Comparison of ENCODE assay signal across 6 cellular contexts in the genomic region with DNA sequence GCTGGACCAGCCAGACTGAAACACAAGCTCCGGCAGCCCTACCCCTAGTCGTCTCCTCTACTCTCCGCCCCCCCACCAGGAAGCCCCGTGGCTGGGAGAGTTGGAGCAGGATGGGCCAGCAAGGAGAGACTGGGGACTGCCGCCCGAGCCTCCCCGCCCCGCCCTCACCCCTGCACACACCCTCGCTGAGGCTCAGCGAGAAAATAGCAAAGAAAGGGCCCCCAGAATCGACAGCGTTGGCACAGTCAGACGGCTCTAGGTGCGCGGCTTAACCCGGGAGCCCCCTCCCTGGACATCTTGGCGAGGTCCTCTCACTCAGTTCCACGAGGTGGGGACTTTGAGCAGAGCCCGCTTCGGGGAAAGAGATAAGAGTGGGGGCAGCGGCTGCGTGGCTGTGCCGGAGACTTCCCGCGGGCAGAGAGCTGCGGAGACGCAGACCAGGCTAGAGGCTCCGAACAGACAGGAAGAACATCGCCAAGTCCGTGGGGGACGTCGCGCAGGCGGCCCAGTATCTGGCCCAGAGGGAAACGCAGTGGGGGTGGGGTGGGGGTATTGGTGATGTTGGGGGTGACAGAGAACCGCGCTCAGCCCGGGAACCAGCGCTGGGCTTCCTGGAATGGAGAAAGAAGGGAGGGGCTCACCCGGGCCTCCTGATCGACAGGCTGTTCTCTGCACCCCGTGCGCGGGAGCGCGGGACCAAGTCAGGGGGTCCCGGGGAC. TPM values are rescaled to one million over a fixed set of nuclear protein-coding genes. Genes with fewer than 3 reads are reported as not detected.
DNase-seq lines count a peak whose midpoint lies in the region; ATAC-seq and TF ChIP-seq lines count a peak whose summit lies in the region.

No MANE protein-coding gene starts in this region.

- no peaks in the 10 kb centered on the region for H3K27me3 ChIP-seq in vagina

- peak overlapping the region; percentile 36 for H3K4me3 ChIP-seq in iPS-11a (ENCODE audit: low read depth, low read length)
- peak overlapping the region; percentile 64 to 83 for H3K4me3 ChIP-seq in vagina

- H3K27ac ChIP-seq in vagina, result peak overlapping the region; percentile 87

- peak; percentile 42 for DNase-seq in stimulated activated CD4-positive, alpha-beta T cell treated with anti-CD3 and anti-CD28 coated beads, Interleukin-15, amount 100 ng/mL, for 24 hours
- DNase-seq in stimulated activated CD4-positive, alpha-beta T cell treated with anti-CD3 and anti-CD28 coated beads, Interleukin-4, amount 100 ng/mL, for 24 hours, result no peak
- no peak for DNase-seq in vagina (ENCODE audit: extremely low spot score in 2 of 2)
- DNase-seq in midbrain (lab: John Stamatoyannopoulos, UW), result no peak

- H3K36me3 ChIP-seq in vagina, result no peaks in the 10 kb centered on the region

- H3K4me1 ChIP-seq in vagina, result peaks cover 29% of the 10 kb centered on the region

- no peaks in the 10 kb centered on the region for H3K9me3 ChIP-seq in vagina

- intact Hi-C loops in vagina (cut with DNase I), result no loop called here

- TF ChIP-seq POLR2A in vagina (IDR thresholded peaks at IDR 0.05), result no peak

- ATAC-seq in HG03025 (IDR thresholded peaks at IDR 0.05; ENCODE audit: low FRiP score, unreplicated experiment), result no peak

- TF ChIP-seq CTCF in vagina (IDR thresholded peaks at IDR 0.05), result no peak

RNA-seq across cellular contexts. Expression of gene TRIM7, which starts 1.0 kb away (rescaled TPM):
- 21.6 TPM for total RNA-seq in vagina

RNA-seq across cellular contexts. Expression of gene TRIM41, which starts 19.1 kb away (rescaled TPM):
- total RNA-seq in vagina, result 7.9 TPM

RNA-seq across cellular contexts. Expression of gene RACK1, which starts 39.7 kb away (rescaled TPM):
- 3,043 TPM for total RNA-seq in vagina

RNA-seq across cellular contexts. Expression of gene OR2V2, which starts 56.6 kb away (rescaled TPM):
- total RNA-seq in vagina, result not detected

RNA-seq across cellular contexts. Expression of gene TRIM52, which starts 56.9 kb away (rescaled TPM):
- total RNA-seq in vagina, result 17.2 TPM
